In the genomic region with DNA sequence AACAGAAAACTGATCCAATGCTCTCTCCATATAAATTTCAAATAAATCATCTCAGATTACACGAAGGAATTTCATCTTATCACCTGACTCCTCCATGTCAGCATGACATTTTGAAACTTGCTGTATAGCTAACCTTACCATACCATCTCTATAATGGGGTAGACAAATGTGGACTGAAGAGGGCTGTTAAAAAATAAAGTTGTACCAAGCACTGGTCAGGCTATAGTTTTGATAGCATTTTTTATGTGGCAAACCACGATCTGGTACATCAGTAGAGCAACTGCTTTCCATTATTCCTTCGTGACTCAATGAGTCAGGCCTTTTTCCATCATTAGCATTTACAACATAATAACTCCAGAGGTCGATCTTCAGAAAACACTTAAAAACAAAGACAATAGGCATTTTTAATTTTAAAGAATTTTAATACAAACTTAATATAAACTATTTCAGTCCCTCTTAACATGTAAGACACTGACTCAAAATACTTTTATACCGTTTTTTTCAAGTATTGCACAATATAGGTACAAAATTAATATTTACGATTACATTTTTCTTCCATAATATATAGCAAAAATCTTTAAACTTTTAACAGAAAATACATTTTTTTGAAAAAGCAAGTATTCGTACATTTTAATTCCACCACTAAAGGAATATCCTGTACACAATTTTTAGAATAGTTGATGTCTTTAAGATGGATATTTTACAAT, we compare ENCODE assay signal across 13 cellular contexts. TPM values are rescaled to one million over a fixed set of nuclear protein-coding genes. Genes with fewer than 3 reads are reported as not detected.
DNase-seq lines count a peak whose midpoint lies in the region; ATAC-seq and TF ChIP-seq lines count a peak whose summit lies in the region.
"Had no signal": no experiment of that assay in that cellular context is flagged by ENCODE, and none has a peak within 500 bp of the region (broad histone marks: within the 10 kb centered on the region; RNA-seq: fewer than 3 reads in every experiment).

No MANE protein-coding gene starts in this region.

- POLR2A ChIA-PET in naive thymus-derived CD8-positive, alpha-beta T cell (lab: Charles Lee): interaction anchor here (1.1 to 10.1 kb wide), 11 partner anchors 9 to 93 kb away, joined by 3 to 544 read pairs (median 5); no protein-coding TSS in a partner anchor

- no peak for ATAC-seq in heart right ventricle
- ATAC-seq in effector memory CD8-positive, alpha-beta T cell (replicated peaks): no peak
- ATAC-seq in naive thymus-derived CD8-positive, alpha-beta T cell: no peak
- ATAC-seq in HG03432 (IDR thresholded peaks at IDR 0.05; ENCODE audit: unreplicated experiment): no peak
- ATAC-seq: esophagus mucosa had no signal

- peak overlapping the region; percentile 33 to 57 for H3K4me3 Mint-ChIP-seq in effector memory CD8-positive, alpha-beta T cell
- peak overlapping the region in 8 of 10 donors; percentile 3 to 99 (median 62) for H3K4me3 Mint-ChIP-seq in naive thymus-derived CD8-positive, alpha-beta T cell

- H3K27me3 Mint-ChIP-seq in effector memory CD8-positive, alpha-beta T cell: no peaks in the 10 kb centered on the region
- no peaks in the 10 kb centered on the region for H3K27me3 Mint-ChIP-seq in naive thymus-derived CD8-positive, alpha-beta T cell

- H3K36me3 ChIP-seq in heart right ventricle (peaks cover 0 to 34% (median 9%) of the 10 kb centered on the region in 9 donors), vagina (peaks cover 0 to 15% of the 10 kb centered on the region in 2 donors)

- intact Hi-C loops in heart right ventricle (cut with DNase I) (loop anchor here in 3 of 10 donors (2.0 to 5.0 kb wide), 2 partner anchors 81 to 85 kb away; no protein-coding TSS in a partner anchor), cardiac septum (cut with DNase I) (loop anchor here (10.0 kb wide), 1 partner anchor 263 kb away; a partner anchor contains a TSS), vagina (cut with DNase I) (no loop called here)

- H3K27ac ChIP-seq in heart right ventricle (peak overlapping the region in 3 of 10 donors; percentile 23 to 29 (median 28)), vagina (peak overlapping the region; percentile 100)

- peaks cover 0 to 48% (median 29%) of the 10 kb centered on the region in 9 donors for H3K4me1 ChIP-seq in heart right ventricle
- peaks cover 39% of the 10 kb centered on the region for H3K4me1 ChIP-seq in vagina

- H3K4me3 ChIP-seq in heart right ventricle (peak overlapping the region in 7 of 10 donors; percentile 2 to 93 (median 88)), vagina (no peak overlapping the region)

- TF ChIP-seq POLR2A in vagina (IDR thresholded peaks at IDR 0.05): no peak

- peak overlapping the region; percentile 61 to 87 for H3K27ac Mint-ChIP-seq in effector memory CD8-positive, alpha-beta T cell
- H3K27ac Mint-ChIP-seq in naive thymus-derived CD8-positive, alpha-beta T cell: peak overlapping the region in 8 of 10 donors; percentile 4 to 82 (median 40)

- H3K27me3 ChIP-seq in heart right ventricle (no peaks in the 10 kb centered on the region), vagina (no peaks in the 10 kb centered on the region)

- H3K36me3 Mint-ChIP-seq in effector memory CD8-positive, alpha-beta T cell (ENCODE audit: insufficient read depth): peaks cover 65% of the 10 kb centered on the region
- H3K36me3 Mint-ChIP-seq in naive thymus-derived CD8-positive, alpha-beta T cell: peaks cover 9 to 40% (median 12%) of the 10 kb centered on the region in 3 donors

- H3K9me3 ChIP-seq in heart right ventricle (no peaks in the 10 kb centered on the region), vagina (no peaks in the 10 kb centered on the region)

- H3K9me3 Mint-ChIP-seq in effector memory CD8-positive, alpha-beta T cell: no peaks in the 10 kb centered on the region
- peaks cover 0 to 4% (median 0%) of the 10 kb centered on the region in 9 donors for H3K9me3 Mint-ChIP-seq in naive thymus-derived CD8-positive, alpha-beta T cell
- H3K9me3 Mint-ChIP-seq: immature natural killer cell had no signal

- DNase-seq in heart right ventricle: no peak
- DNase-seq in cardiac septum (ENCODE audit: low spot score): no peak
- DNase-seq in effector memory CD8-positive, alpha-beta T cell: no peak
- DNase-seq in naive thymus-derived CD8-positive, alpha-beta T cell: no peak
- no peak for DNase-seq in vagina (ENCODE audit: extremely low spot score in 2 of 2)
- DNase-seq in NCI-H187 (lab: John Stamatoyannopoulos, UW): no peak
- no peak for DNase-seq in kidney glomerular epithelial cell (lab: John Stamatoyannopoulos, UW)
- DNase-seq: activated CD8-positive, alpha-beta memory T cell treated with anti-CD3 and anti-CD28 coated beads, Interleukin-2, amount 50 U/mL, for 48 hours; immature natural killer cell; NCI-H2227 treated with DMSO at 0.1 percent for 48 hours; stimulated activated CD4-positive, alpha-beta T cell treated with anti-CD3 and anti-CD28 coated beads, Interleukin-4, amount 100 ng/mL, for 24 hours had no signal

- TF ChIP-seq CTCF in heart right ventricle (IDR thresholded peaks at IDR 0.05) (no peak), vagina (IDR thresholded peaks at IDR 0.05) (no peak)

- WGBS in heart right ventricle, 2 donors: 56 to 57% methylated on average over 7 of the region's 7 CpGs

- H3K4me1 Mint-ChIP-seq in effector memory CD8-positive, alpha-beta T cell (ENCODE audit: low read depth in 2 of 2): peaks cover 24 to 36% of the 10 kb centered on the region in 2 donors
- peaks cover 17 to 46% (median 42%) of the 10 kb centered on the region in 4 donors for H3K4me1 Mint-ChIP-seq in naive thymus-derived CD8-positive, alpha-beta T cell

RNA-seq across cellular contexts. Expression of a gene that starts 4.2 kb away (rescaled TPM):
- total RNA-seq in heart right ventricle: 100 to 1,000 TPM in 6 of 10 donors, 10 to 100 TPM in 4; 54.7 to 134 (median 106) TPM
- 10 to 100 TPM; 15.6 to 31.7 TPM for polyA plus RNA-seq in heart right ventricle
- 71.1 TPM for total RNA-seq in cardiac septum
- total RNA-seq in naive thymus-derived CD8-positive, alpha-beta T cell: 100 to 1,000 TPM in 1 of 2 experiments, 10 to 100 TPM in 1; 86.8 to 107 TPM
- 100 to 1,000 TPM in 1 of 3 donors, 10 to 100 TPM in 2; 42.9 to 114 (median 65.1) TPM for polyA plus RNA-seq in naive thymus-derived CD8-positive, alpha-beta T cell
- 74.4 TPM for total RNA-seq in vagina

RNA-seq across cellular contexts. Expression of a gene that starts 26.6 kb away (rescaled TPM):
- 1 to 10 TPM in 2 of 10 donors, under 1 TPM in 8; 0.22 to 1.7 (median 0.54) TPM for total RNA-seq in heart right ventricle
- under 1 TPM; 0.10 to 0.51 TPM for polyA plus RNA-seq in heart right ventricle
- 0.19 TPM for total RNA-seq in cardiac septum
- not detected for total RNA-seq in naive thymus-derived CD8-positive, alpha-beta T cell
- polyA plus RNA-seq in naive thymus-derived CD8-positive, alpha-beta T cell: not detected
- 0.49 TPM for total RNA-seq in vagina
- total RNA-seq: esophagus mucosa had no signal
- polyA plus RNA-seq: immature natural killer cell had no signal

Comparison
In these comparisons a context has a peak if more than half of its experiments do, and no peak if none do; other contexts are left out.
1. H3K4me3 ChIP-seq: peak in heart right ventricle (7 of 10); none in vagina (0 of 2).